Comparison of ENCODE assay signal across 8 cellular contexts in the genomic region with DNA sequence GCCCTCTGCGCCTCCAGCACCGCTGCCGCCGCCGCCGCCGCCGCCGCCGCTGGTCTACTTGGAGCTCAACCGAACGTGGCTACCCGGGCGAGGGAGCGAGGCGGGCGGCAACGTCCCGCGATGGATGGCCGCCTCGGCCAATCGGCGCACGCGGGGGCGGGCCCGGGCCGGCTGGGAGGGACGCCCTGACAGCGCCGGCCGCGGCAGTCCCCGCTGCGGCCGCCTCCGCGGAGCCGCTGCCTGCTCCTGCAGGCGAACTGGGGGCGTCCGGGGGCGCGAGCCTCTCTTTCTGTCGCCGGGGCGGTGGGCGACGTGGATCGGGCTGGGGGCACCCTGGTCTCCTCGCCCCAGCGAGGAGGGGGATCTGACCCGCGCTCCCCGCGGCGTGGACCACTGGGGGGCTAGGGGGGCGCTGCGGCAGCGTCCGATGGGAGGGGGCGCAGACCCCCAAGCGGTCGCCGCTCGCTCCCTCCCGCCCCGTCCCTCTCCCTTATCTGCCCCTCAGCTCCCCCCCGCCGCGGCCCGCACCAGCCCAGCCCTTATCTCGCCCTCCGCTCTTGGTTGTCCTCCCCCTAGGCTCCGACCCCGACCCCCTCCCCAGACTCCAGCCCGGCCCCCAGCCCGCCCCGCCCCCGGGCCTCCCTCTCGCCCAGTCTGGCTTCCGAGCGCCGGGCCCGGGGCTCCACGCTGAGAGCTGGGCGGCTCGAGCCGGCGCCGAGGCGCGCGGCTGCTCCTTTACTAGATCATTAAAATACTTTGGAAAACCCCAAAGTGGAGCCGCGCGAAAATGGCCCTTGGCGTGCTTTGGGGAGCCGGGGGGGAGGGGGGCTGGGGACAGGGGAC. TPM values are rescaled to one million over a fixed set of nuclear protein-coding genes. Genes with fewer than 3 reads are reported as not detected.
DNase-seq lines count a peak whose midpoint lies in the region; ATAC-seq, FAIRE-seq and TF ChIP-seq lines count a peak whose summit lies in the region.

A gene (minus strand): TSS at position 56 of the 843 bp plus-strand sequence.

- H3K9me3 ChIP-seq in kidney (ENCODE audit: control insufficient read depth in 1 of 2, low read length in 2 of 2): no peaks in the 10 kb centered on the region

- peak within 1 kb of the TSS; percentile 89 for H3K4me3 Mint-ChIP-seq in central memory CD8-positive, alpha-beta T cell

- peak within 1 kb of the TSS; percentile 83 for H3K27ac Mint-ChIP-seq in central memory CD8-positive, alpha-beta T cell (ENCODE audit: low read depth)

- H3K36me3 Mint-ChIP-seq in central memory CD8-positive, alpha-beta T cell (ENCODE audit: insufficient read depth): peaks cover 19% of the 10 kb centered on the region

- peaks cover 62% of the 10 kb centered on the region for H3K4me1 Mint-ChIP-seq in central memory CD8-positive, alpha-beta T cell

- intact Hi-C loops in kidney (cut with DNase I): loop anchor here (5.0 to 10.0 kb wide), 2 partner anchors 81 to 142 kb away; no protein-coding TSS in a partner anchor

- DNase-seq in AG04449 (ENCODE audit: low read depth, low spot score) (no peak), NCI-H226 (peak; percentile 91), kidney (peak; percentile 98)
- DNase-seq in central memory CD8-positive, alpha-beta T cell (ENCODE audit: low spot score in 2 of 2): peak; percentile 77 to 86
- DNase-seq in stimulated activated CD4-positive, alpha-beta T cell treated with anti-CD3 and anti-CD28 coated beads, Interleukin-15, amount 100 ng/mL, for 24 hours: peak; percentile 93

- H3K36me3 ChIP-seq in kidney (ENCODE audit: control insufficient read depth in 1 of 2, insufficient read depth in 2 of 2, low read length in 2 of 2): peaks cover 0 to 2% of the 10 kb centered on the region in 2 donors

- H3K27me3 Mint-ChIP-seq in central memory CD8-positive, alpha-beta T cell: no peaks in the 10 kb centered on the region

- CTCF ChIA-PET in AG04449 (lab: Yijun Ruan, JAX): interaction anchor here (0.9 to 6.0 kb wide), 6 partner anchors 9 to 325 kb away, joined by 3 to 71 read pairs (median 4); no protein-coding TSS in a partner anchor

- no peaks in the 10 kb centered on the region for H3K9me3 Mint-ChIP-seq in central memory CD8-positive, alpha-beta T cell

- peak within 1 kb of the TSS; percentile 79 for H3K4me3 ChIP-seq in AG04449 (ENCODE audit: low read depth, low read length)
- peak within 1 kb of the TSS; percentile 82 to 85 for H3K4me3 ChIP-seq in kidney (ENCODE audit: low read length in 2 of 2)

- POLR2A ChIA-PET in AG04449 (lab: Yijun Ruan, JAX): interaction anchor here (0.6 to 1.4 kb wide), 6 partner anchors 10 to 529 kb away, joined by 3 to 13 read pairs (median 3); no protein-coding TSS in a partner anchor

- TF ChIP-seq CTCF in AG04449 (IDR thresholded peaks at IDR 0.05; ENCODE audit: insufficient read depth, low read length, missing control alignments) (no peak), kidney (IDR thresholded peaks at IDR 0.05; ENCODE audit: borderline replicate concordance, extremely low read depth, insufficient read depth) (no peak)

- H3K4me1 ChIP-seq in kidney (ENCODE audit: control insufficient read depth in 1 of 2, insufficient read depth in 1 of 2, low read depth in 1 of 2, low read length in 2 of 2): peaks cover 14 to 38% of the 10 kb centered on the region in 2 donors

- ATAC-seq in GM18907 (IDR thresholded peaks at IDR 0.05; ENCODE audit: unreplicated experiment) (peak; percentile 79), HG03159 (IDR thresholded peaks at IDR 0.05; ENCODE audit: unreplicated experiment) (peak; percentile 84)
- peak; percentile 92 to 94 for ATAC-seq in activated CD4-positive, CD25-positive, alpha-beta regulatory T cell treated with anti-CD3 and anti-CD28 coated beads, Interleukin-2, amount 50 U/mL, for 24 hours
- peak; percentile 92 for ATAC-seq in central memory CD8-positive, alpha-beta T cell (replicated peaks; ENCODE audit: extremely low read depth, poor library complexity, severe bottlenecking)

- FAIRE-seq in kidney (lab: Jason Lieb, UNC): no peak

- peak within 1 kb of the TSS; percentile 73 to 89 for H3K9ac ChIP-seq in kidney (ENCODE audit: low read length in 2 of 2)

- H3K27ac ChIP-seq in kidney (ENCODE audit: low read depth in 2 of 2, low read length in 2 of 2): peak within 1 kb of the TSS; percentile 95 to 96

RNA-seq across cellular contexts. Expression of the gene that starts here (rescaled TPM):
- 49.6 TPM for total RNA-seq in kidney
- polyA plus RNA-seq in kidney (ENCODE audit: insufficient read depth, low read depth, low replicate concordance): 33.3 TPM
